17 cellular contexts compared by ENCODE assay signal in genomic region chr1:106637566-106637965, GRCh38.
A peak's percentile ranks its signal among the peaks of the same experiment; 100 is the strongest.
DNase-seq lines count a peak whose midpoint lies in the region; ATAC-seq, FAIRE-seq and TF ChIP-seq lines count a peak whose summit lies in the region.
"Had no signal": no experiment of that assay in that cellular context is flagged by ENCODE, and none has a peak within 500 bp of the region (broad histone marks: within the 10 kb centered on the region; RNA-seq: fewer than 3 reads in every experiment).

No MANE protein-coding gene starts in this region.

- no peak for TF ChIP-seq POLR2A in H54 (IDR thresholded peaks at IDR 0.05; ENCODE audit: low read depth, low read length)

- FAIRE-seq in H54 (lab: Jason Lieb, UNC) = no peak
- FAIRE-seq: A204.1, K562 had no signal

- DNase-seq in fibroblast of peridontal ligament (ENCODE audit: extremely low read depth) = peak; percentile 7
- DNase-seq in NCI-H1048 (lab: John Stamatoyannopoulos, UW) = no peak
- no peak for DNase-seq in H54 (ENCODE audit: insufficient read length, low spot score)
- DNase-seq in DMS 273 treated with DMSO at 0.1 percent for 48 hours (lab: John Stamatoyannopoulos, UW) = no peak
- DNase-seq: BE2C; CD4-positive, alpha-beta memory T cell; DMS153; DND-41; GDM1; Karpas-422 had no signal

- ATAC-seq in GM18519 (IDR thresholded peaks at IDR 0.05; ENCODE audit: low FRiP score, unreplicated experiment) (peak; percentile 95), GM21723 (IDR thresholded peaks at IDR 0.05; ENCODE audit: unreplicated experiment) (peak; percentile 75), HG03103 (IDR thresholded peaks at IDR 0.05; ENCODE audit: low read depth, unreplicated experiment) (peak; percentile 77), HG03045 (IDR thresholded peaks at IDR 0.05; ENCODE audit: unreplicated experiment) (no peak)
- ATAC-seq: HCT116, K562 had no signal
